Comparison of ENCODE assay signal across 29 cellular contexts in the genomic region with DNA sequence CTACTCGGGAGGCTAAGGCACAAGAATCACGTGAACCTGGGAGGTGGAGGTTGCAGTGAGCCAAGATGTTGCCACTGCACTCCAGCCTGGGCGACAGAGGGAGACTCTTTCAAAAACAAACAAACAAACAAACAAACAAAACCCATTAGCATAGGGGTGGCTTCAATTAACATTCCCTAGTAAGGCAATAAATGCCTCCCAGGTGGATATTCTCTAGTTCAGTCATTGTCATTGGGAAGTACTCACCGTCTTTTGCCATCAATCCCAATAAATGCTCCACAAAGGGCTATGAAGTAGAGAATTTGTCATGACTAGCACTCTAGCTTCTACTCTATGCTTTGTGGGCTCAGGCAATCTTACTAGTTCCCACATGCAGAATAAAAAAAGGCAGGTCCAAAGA.
"Had no signal": no experiment of that assay in that cellular context is flagged by ENCODE, and none has a peak within 500 bp of the region (broad histone marks: within the 10 kb centered on the region; RNA-seq: fewer than 3 reads in every experiment).

No MANE protein-coding gene starts in this region.

- H3K27ac ChIP-seq: stomach, suprapubic skin, testis, thoracic aorta, thyroid gland, tibial artery, transverse colon, upper lobe of left lung, upper lobe of right lung, uterus, vagina had no signal

- H3K27ac Mint-ChIP-seq: stimulated activated effector memory CD8-positive, alpha-beta T cell treated with anti-CD3 and anti-CD28 coated beads, Interleukin-12 subunit alpha, Interleukin-12 subunit beta, amount 100 ng/mL, for 72 hours; stimulated activated memory B cell treated with anti-CD40 and anti-IgM and Interleukin-4, amounts not matched to agents 10 μg/mL and 1 μg/mL and 100 μg/mL, for 72 hours; stimulated activated naive B cell treated with anti-CD40 and anti-IgM and Interleukin-4, amounts not matched to agents 10 μg/mL and 1 μg/mL and 100 μg/mL, for 72 hours; stimulated activated naive CD8-positive, alpha-beta T cell treated with anti-CD3 and anti-CD28 coated beads, Interleukin-15, amount 100 ng/mL, for 72 hours; stimulated activated naive CD8-positive, alpha-beta T cell treated with anti-CD3 and anti-CD28 coated beads, Interleukin-15, Interleukin-2, amounts not matched to agents 100 ng/mL and 50 ng/mL, for 24 hours; type B pancreatic cell had no signal

- H3K4me3 ChIP-seq: stomach, suprapubic skin, testis, thoracic aorta, thyroid gland, tibial artery, tibial nerve, transverse colon, upper lobe of left lung, upper lobe of right lung, uterus, vagina had no signal

- H3K4me3 Mint-ChIP-seq: stimulated activated effector memory CD8-positive, alpha-beta T cell treated with anti-CD3 and anti-CD28 coated beads, Interleukin-12 subunit alpha, Interleukin-12 subunit beta, amount 100 ng/mL, for 72 hours; stimulated activated memory B cell treated with anti-CD40 and anti-IgM and Interleukin-4, amounts not matched to agents 10 μg/mL and 1 μg/mL and 100 μg/mL, for 72 hours; stimulated activated naive B cell treated with anti-CD40 and anti-IgM and Interleukin-4, amounts not matched to agents 10 μg/mL and 1 μg/mL and 100 μg/mL, for 72 hours; stimulated activated naive CD8-positive, alpha-beta T cell treated with anti-CD3 and anti-CD28 coated beads, Interleukin-15, amount 100 ng/mL, for 72 hours; stimulated activated naive CD8-positive, alpha-beta T cell treated with anti-CD3 and anti-CD28 coated beads, Interleukin-15, Interleukin-2, amounts not matched to agents 100 ng/mL and 50 ng/mL, for 24 hours; type B pancreatic cell had no signal

- H3K4me1 Mint-ChIP-seq: stimulated activated effector memory CD8-positive, alpha-beta T cell treated with anti-CD3 and anti-CD28 coated beads, Interleukin-12 subunit alpha, Interleukin-12 subunit beta, amount 100 ng/mL, for 72 hours; stimulated activated memory B cell treated with anti-CD40 and anti-IgM and Interleukin-4, amounts not matched to agents 10 μg/mL and 1 μg/mL and 100 μg/mL, for 72 hours; stimulated activated naive B cell treated with anti-CD40 and anti-IgM and Interleukin-4, amounts not matched to agents 10 μg/mL and 1 μg/mL and 100 μg/mL, for 72 hours; stimulated activated naive CD8-positive, alpha-beta T cell treated with anti-CD3 and anti-CD28 coated beads, Interleukin-15, amount 100 ng/mL, for 72 hours had no signal

- H3K36me3 Mint-ChIP-seq: stimulated activated effector memory CD8-positive, alpha-beta T cell treated with anti-CD3 and anti-CD28 coated beads, Interleukin-12 subunit alpha, Interleukin-12 subunit beta, amount 100 ng/mL, for 72 hours; stimulated activated memory B cell treated with anti-CD40 and anti-IgM and Interleukin-4, amounts not matched to agents 10 μg/mL and 1 μg/mL and 100 μg/mL, for 72 hours; type B pancreatic cell had no signal

- DNase-seq: stimulated activated CD4-positive, alpha-beta T cell treated with anti-CD3 and anti-CD28 coated beads, Interleukin-2, amount 100 ng/mL, for 48 hours; stimulated activated CD4-positive, alpha-beta T cell treated with anti-CD3 and anti-CD28 coated beads, Interleukin-4, amount 100 ng/mL, for 1 hour; stimulated activated CD4-positive, alpha-beta T cell treated with anti-CD3 and anti-CD28 coated beads, Interleukin-4, amount 100 ng/mL, for 24 hours; stimulated activated CD4-positive, alpha-beta T cell treated with anti-CD3 and anti-CD28 coated beads, Interleukin-4, amount 100 ng/mL, for 4 hours; stimulated activated CD8-positive, alpha-beta memory T cell treated with anti-CD3 and anti-CD28 coated beads, Interleukin-4, amount 100 ng/mL, for 48 hours; stimulated activated naive B cell treated with anti-CD40 and anti-IgM and Interleukin-4, amounts not matched to agents 10 μg/mL and 1 μg/mL and 100 μg/mL, for 72 hours; stimulated activated naive CD4-positive, alpha-beta T cell; stimulated activated naive CD4-positive, alpha-beta T cell treated with Interleukin-2 at 50 U/mL for 16 hours; stimulated activated naive CD8-positive, alpha-beta T cell treated with anti-CD3 and anti-CD28 coated beads, Interleukin-15, amount 100 ng/mL, for 72 hours; stimulated activated naive CD8-positive, alpha-beta T cell treated with anti-CD3 and anti-CD28 coated beads, Interleukin-15, Interleukin-2, amounts not matched to agents 100 U/mL and 50 U/mL, for 24 hours; stomach; substantia nigra; testis; thyroid gland; tibial artery; transverse colon; trophoblast cell; upper lobe of left lung; upper lobe of right lung; uterus had no signal

- H3K27me3 ChIP-seq: stomach, suprapubic skin, testis, thyroid gland, tibial artery, tibial nerve, transverse colon, upper lobe of left lung, upper lobe of right lung, uterus, vagina had no signal

- H3K9me3 ChIP-seq: stomach, suprapubic skin, testis, thoracic aorta, thyroid gland, tibial artery, tibial nerve, transverse colon, upper lobe of left lung, upper lobe of right lung, uterus, vagina had no signal

- H3K9me3 Mint-ChIP-seq: stimulated activated effector memory CD8-positive, alpha-beta T cell treated with anti-CD3 and anti-CD28 coated beads, Interleukin-12 subunit alpha, Interleukin-12 subunit beta, amount 100 ng/mL, for 72 hours; stimulated activated memory B cell treated with anti-CD40 and anti-IgM and Interleukin-4, amounts not matched to agents 10 μg/mL and 1 μg/mL and 100 μg/mL, for 72 hours; stimulated activated naive CD8-positive, alpha-beta T cell treated with anti-CD3 and anti-CD28 coated beads, Interleukin-15, amount 100 ng/mL, for 72 hours; stimulated activated naive CD8-positive, alpha-beta T cell treated with anti-CD3 and anti-CD28 coated beads, Interleukin-15, Interleukin-2, amounts not matched to agents 100 ng/mL and 50 ng/mL, for 24 hours had no signal

- H3K4me1 ChIP-seq: stomach, suprapubic skin, thyroid gland, transverse colon, upper lobe of left lung, upper lobe of right lung, uterus, vagina had no signal

- FAIRE-seq: urothelium cell line had no signal

- H3K36me3 ChIP-seq: stomach, suprapubic skin, thoracic aorta, thyroid gland, tibial artery, tibial nerve, transverse colon, upper lobe of left lung, upper lobe of right lung, uterus, vagina had no signal

- H3K27me3 Mint-ChIP-seq: stimulated activated memory B cell treated with anti-CD40 and anti-IgM and Interleukin-4, amounts not matched to agents 10 μg/mL and 1 μg/mL and 100 μg/mL, for 72 hours; type B pancreatic cell had no signal
